In the genomic region with DNA sequence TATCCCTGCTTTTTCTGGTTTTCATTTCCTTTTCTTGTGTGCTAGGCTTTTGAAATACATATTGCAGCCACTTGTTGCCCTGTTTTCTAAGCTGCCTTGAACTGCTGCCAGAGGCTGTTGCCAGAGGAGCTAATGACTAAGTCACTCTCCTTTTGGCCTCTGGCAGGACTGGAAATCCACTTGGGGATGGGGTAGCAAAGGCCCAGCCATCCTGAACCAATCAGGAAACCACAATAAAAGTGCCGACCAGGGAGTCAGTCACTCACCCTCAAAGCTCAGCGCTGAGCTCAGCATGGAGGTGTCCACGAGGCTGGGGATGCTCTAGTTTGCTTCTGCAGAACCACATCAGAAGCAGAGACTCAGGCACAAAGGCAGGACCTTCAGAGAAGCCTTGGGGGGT, we compare ENCODE assay signal across 15 cellular contexts.
DNase-seq lines count a peak whose midpoint lies in the region; ATAC-seq and TF ChIP-seq lines count a peak whose summit lies in the region.
"Had no signal": no experiment of that assay in that cellular context is flagged by ENCODE, and none has a peak within 500 bp of the region (broad histone marks: within the 10 kb centered on the region; RNA-seq: fewer than 3 reads in every experiment).

No MANE protein-coding gene starts in this region.

- no peaks in the 10 kb centered on the region for H3K36me3 ChIP-seq in adrenal gland (replicated peaks in 1 of 2)
- H3K36me3 ChIP-seq in gastrocnemius medialis = no peaks in the 10 kb centered on the region
- no peaks in the 10 kb centered on the region for H3K36me3 ChIP-seq in effector memory CD4-positive, alpha-beta T cell (ENCODE audit: control insufficient read depth, insufficient read depth, low read length)
- H3K36me3 ChIP-seq: ascending aorta had no signal

- ATAC-seq in Right ventricle myocardium superior (ENCODE audit: poor library complexity) = peak; percentile 93
- ATAC-seq in gastrocnemius medialis = peak; percentile 46 to 54
- ATAC-seq in GM18868 (IDR thresholded peaks at IDR 0.05; ENCODE audit: unreplicated experiment) = no peak
- ATAC-seq: mucosa of descending colon, T-cell had no signal

- DNase-seq in GOT3 (lab: John Stamatoyannopoulos, UW) = peak; percentile 46
- peak; percentile 83 to 95 (median 94) for DNase-seq in adrenal gland
- DNase-seq in Right ventricle myocardium superior = peak; percentile 88
- DNase-seq in gastrocnemius medialis = peak; percentile 48 to 74
- DNase-seq in Ammon's horn (ENCODE audit: low spot score) = no peak
- no peak for DNase-seq in effector memory CD4-positive, alpha-beta T cell
- no peak for DNase-seq in foreskin melanocyte
- DNase-seq: DND-41; HCEC 1CT; NCI-H774; stimulated activated CD4-positive, alpha-beta T cell treated with anti-CD3 and anti-CD28 coated beads, Interleukin-12 subunit alpha, Interleukin-12 subunit beta, amount 100 ng/mL, for 4 hours; T-cell had no signal

- peak overlapping the region in 2 of 5 donors; percentile 43 to 61 for H3K27ac ChIP-seq in adrenal gland
- H3K27ac ChIP-seq in gastrocnemius medialis = no peak overlapping the region
- no peak overlapping the region for H3K27ac ChIP-seq in effector memory CD4-positive, alpha-beta T cell (ENCODE audit: insufficient read depth, low read length, poor library complexity, severe bottlenecking)
- H3K27ac ChIP-seq: ascending aorta had no signal

- TF ChIP-seq POLR2A in adrenal gland (IDR thresholded peaks at IDR 0.05) = no peak
- TF ChIP-seq POLR2A in gastrocnemius medialis (IDR thresholded peaks at IDR 0.05) = no peak

- H3K4me1 ChIP-seq in adrenal gland (replicated peaks in 1 of 2) (peaks cover 7 to 18% of the 10 kb centered on the region in 2 donors), gastrocnemius medialis (peaks cover 0 to 9% of the 10 kb centered on the region in 2 donors)
- no peaks in the 10 kb centered on the region for H3K4me1 ChIP-seq in effector memory CD4-positive, alpha-beta T cell (ENCODE audit: control insufficient read depth, insufficient read depth, low read length, poor library complexity, severe bottlenecking)

- intact Hi-C loops in adrenal gland (cut with DNase I) = no loop called here
- intact Hi-C loops in Right ventricle myocardium superior (cut with DNase I) = no loop called here
- intact Hi-C loops in gastrocnemius medialis (cut with DNase I; ENCODE audit: low total_unique reads) = no loop called here

- H3K9me3 ChIP-seq in adrenal gland (replicated peaks in 1 of 3) (peaks cover 0 to 2% (median 0%) of the 10 kb centered on the region in 3 donors), gastrocnemius medialis (no peaks in the 10 kb centered on the region)
- no peaks in the 10 kb centered on the region for H3K9me3 ChIP-seq in effector memory CD4-positive, alpha-beta T cell (ENCODE audit: control insufficient read depth, low read length)
- H3K9me3 ChIP-seq: ascending aorta, mucosa of descending colon had no signal

- no peak for TF ChIP-seq CTCF in adrenal gland (IDR thresholded peaks at IDR 0.05)
- TF ChIP-seq CTCF in gastrocnemius medialis (IDR thresholded peaks at IDR 0.05 in 4 of 5, conservative IDR thresholded peaks at IDR 0.05 in 1 of 5) = no peak

- H3K4me3 ChIP-seq in adrenal gland (no peak overlapping the region), gastrocnemius medialis (no peak overlapping the region)
- H3K4me3 ChIP-seq in effector memory CD4-positive, alpha-beta T cell (ENCODE audit: insufficient read depth, low read depth, low read length, poor library complexity, severe bottlenecking) = no peak overlapping the region
- H3K4me3 ChIP-seq: ascending aorta, mucosa of descending colon had no signal

- in situ Hi-C loops in gastrocnemius medialis (cut with MboI; ENCODE audit: low sequenced_read_pairs in 4 of 4) = no loop called here

- WGBS in adrenal gland, 4 donors = 3 to 24% (median 23%) methylated on average over 3 of the region's 3 CpGs

- H3K27me3 ChIP-seq in adrenal gland = no peaks in the 10 kb centered on the region
- H3K27me3 ChIP-seq in gastrocnemius medialis = no peaks in the 10 kb centered on the region
- no peaks in the 10 kb centered on the region for H3K27me3 ChIP-seq in effector memory CD4-positive, alpha-beta T cell (replicated peaks; ENCODE audit: control insufficient read depth, insufficient read depth, low read length, poor library complexity, severe bottlenecking)
- H3K27me3 ChIP-seq: ascending aorta had no signal

Comparison
In these comparisons a context has a peak if more than half of its experiments do, and no peak if none do; other contexts are left out.
1. DNase-seq: peak in GOT3 (single experiment), adrenal gland (7 of 7), Right ventricle myocardium superior (single experiment) and gastrocnemius medialis (2 of 2); none in Ammon's horn (single experiment), effector memory CD4-positive, alpha-beta T cell (0 of 3) and foreskin melanocyte (single experiment).